Comparison of ENCODE assay signal across 21 cellular contexts in the genomic region with DNA sequence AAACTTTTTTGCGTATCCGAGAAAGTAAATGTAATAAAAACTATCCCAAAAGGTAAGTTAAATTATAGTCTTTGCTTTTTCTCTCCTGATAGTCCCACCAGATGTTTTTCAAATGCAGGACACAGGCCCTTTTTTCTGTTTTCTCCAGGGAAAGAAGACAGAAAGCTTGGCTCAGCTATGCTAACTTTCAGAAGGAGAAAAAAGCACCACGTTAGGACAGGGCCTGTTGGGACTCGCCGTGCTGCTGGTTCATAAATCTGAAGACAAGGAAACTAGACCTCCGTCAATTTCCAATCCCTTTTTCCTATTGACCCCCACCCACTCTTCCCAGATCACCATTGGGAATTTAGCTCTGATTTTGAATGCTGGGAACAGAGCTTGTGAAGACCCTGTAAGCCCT.
"Had no signal": no experiment of that assay in that cellular context is flagged by ENCODE, and none has a peak within 500 bp of the region (broad histone marks: within the 10 kb centered on the region; RNA-seq: fewer than 3 reads in every experiment).

No MANE protein-coding gene starts in this region.

- H3K4me1 Mint-ChIP-seq: activated B cell treated with CpG ODN at 0.5 μM for 24 hours; naive thymus-derived CD4-positive, alpha-beta T cell had no signal

- DNase-seq: activated B cell treated with CpG ODN at 0.5 μM for 24 hours; activated CD4-positive, alpha-beta memory T cell treated with anti-CD3 and anti-CD28 coated beads for 36 hours; activated CD4-positive, alpha-beta T cell treated with anti-CD3 and anti-CD28 coated beads for 4 hours; activated naive CD4-positive, alpha-beta T cell treated with anti-CD3 and anti-CD28 coated beads for 36 hours; activated T-cell treated with anti-CD3 and anti-CD28 coated beads, Interleukin-2, amount 50 U/mL, for 1 hour; anterior cingulate cortex; brain microvascular endothelial cell; cerebellar nuclear complex; effector CD4-positive, alpha-beta T cell; hypothalamus; naive thymus-derived CD4-positive, alpha-beta T cell; stimulated activated CD4-positive, alpha-beta T cell treated with anti-CD3 and anti-CD28 coated beads, Interleukin-12 subunit alpha, Interleukin-12 subunit beta, amount 100 ng/mL, for 4 hours; stimulated activated CD4-positive, alpha-beta T cell treated with anti-CD3 and anti-CD28 coated beads, Interleukin-1b, Interleukin-23, amount 100 ng/mL, for 48 hours; stimulated activated CD8-positive, alpha-beta memory T cell treated with anti-CD3 and anti-CD28 coated beads, Interleukin-4, amount 100 ng/mL, for 48 hours; stimulated activated naive CD4-positive, alpha-beta T cell; substantia nigra; T-helper 1 cell; T-helper 9 cell had no signal

- H3K27ac Mint-ChIP-seq: activated B cell treated with CpG ODN at 0.5 μM for 24 hours; activated CD4-positive, alpha-beta memory T cell treated with anti-CD3 and anti-CD28 coated beads for 36 hours; activated naive CD4-positive, alpha-beta T cell treated with anti-CD3 and anti-CD28 coated beads for 36 hours; activated T-helper 2 cell treated with anti-CD3 and anti-CD28 coated beads, Interferon-gamma antibody, Interleukin-2, Interleukin-4, amounts not matched to agents 10 μg/mL and 5 μg/mL and 100 μg/mL, durations not matched to agents 14 hours and 24 hours and 36 hours; naive thymus-derived CD4-positive, alpha-beta T cell had no signal

- H3K4me3 ChIP-seq: transverse colon had no signal

- FAIRE-seq: keratinocyte had no signal

- H3K27me3 ChIP-seq: brain microvascular endothelial cell, transverse colon had no signal

- ATAC-seq: naive thymus-derived CD4-positive, alpha-beta T cell had no signal

- H3K27ac ChIP-seq: brain microvascular endothelial cell had no signal

- H3K36me3 ChIP-seq: brain microvascular endothelial cell, transverse colon had no signal

- H3K27me3 Mint-ChIP-seq: activated B cell treated with CpG ODN at 0.5 μM for 24 hours; activated CD4-positive, alpha-beta memory T cell treated with anti-CD3 and anti-CD28 coated beads for 36 hours had no signal

- H3K9me3 ChIP-seq: transverse colon had no signal

- H3K9me3 Mint-ChIP-seq: activated B cell treated with CpG ODN at 0.5 μM for 24 hours; activated CD4-positive, alpha-beta memory T cell treated with anti-CD3 and anti-CD28 coated beads for 36 hours; activated naive CD4-positive, alpha-beta T cell treated with anti-CD3 and anti-CD28 coated beads for 36 hours; activated T-helper 2 cell treated with anti-CD3 and anti-CD28 coated beads, Interferon-gamma antibody, Interleukin-2, Interleukin-4, amounts not matched to agents 10 μg/mL and 5 μg/mL and 100 μg/mL, durations not matched to agents 14 hours and 24 hours and 36 hours had no signal

- H3K4me3 Mint-ChIP-seq: activated B cell treated with CpG ODN at 0.5 μM for 24 hours; activated CD4-positive, alpha-beta memory T cell treated with anti-CD3 and anti-CD28 coated beads for 36 hours; activated naive CD4-positive, alpha-beta T cell treated with anti-CD3 and anti-CD28 coated beads for 36 hours; naive thymus-derived CD4-positive, alpha-beta T cell had no signal

- H3K36me3 Mint-ChIP-seq: activated CD4-positive, alpha-beta memory T cell treated with anti-CD3 and anti-CD28 coated beads for 36 hours; naive thymus-derived CD4-positive, alpha-beta T cell had no signal
